In genomic region chr7:151808296-151809155, GRCh38 we compare ENCODE assay signal across 10 cellular contexts.
DNase-seq lines count a peak whose midpoint lies in the region; ATAC-seq and TF ChIP-seq lines count a peak whose summit lies in the region.
"Had no signal": no experiment of that assay in that cellular context is flagged by ENCODE, and none has a peak within 500 bp of the region (broad histone marks: within the 10 kb centered on the region; RNA-seq: fewer than 3 reads in every experiment).

No MANE protein-coding gene starts in this region.

- DNase-seq in EL (peak; percentile 57), NCI-H446 (lab: John Stamatoyannopoulos, UW) (peak; percentile 88 to 96), posterior vena cava (ENCODE audit: low spot score) (peak; percentile 78), NCI-H748 treated with DMSO at 0.1 percent for 48 hours (lab: John Stamatoyannopoulos, UW) (no peak), HEK293T (ENCODE audit: extremely low spot score) (no peak)
- no peak for DNase-seq in stimulated activated CD4-positive, alpha-beta T cell treated with anti-CD3 and anti-CD28 coated beads, Interleukin-4, amount 100 ng/mL, for 4 hours
- DNase-seq: natural killer cell, SHP77 treated with DMSO at 0.1 percent for 48 hours had no signal

- H3K27me3 ChIP-seq in duodenal mucosa (ENCODE audit: control insufficient read depth in 1 of 2, insufficient read depth in 2 of 2, low read length in 2 of 2), result no peaks in the 10 kb centered on the region

- peak overlapping the region; percentile 43 for H3K27ac ChIP-seq in duodenal mucosa (ENCODE audit: low read depth, low read length)

- H3K4me1 ChIP-seq in duodenal mucosa (ENCODE audit: control insufficient read depth in 1 of 2, insufficient read depth in 2 of 2, low read length in 2 of 2), result peaks cover 48 to 50% of the 10 kb centered on the region in 2 donors

- no peaks in the 10 kb centered on the region for H3K9me3 ChIP-seq in duodenal mucosa (ENCODE audit: control insufficient read depth in 1 of 2, low read length in 2 of 2)

- no peaks in the 10 kb centered on the region for H3K36me3 ChIP-seq in duodenal mucosa (ENCODE audit: control insufficient read depth in 1 of 2, insufficient read depth in 2 of 2, low read length in 2 of 2)

- peak overlapping the region in 1 of 2 donors; percentile 11 for H3K4me3 ChIP-seq in duodenal mucosa (ENCODE audit: low read depth in 1 of 2, low read length in 2 of 2)

- CTCF ChIA-PET in HEK293T (lab: Yijun Ruan, JAX), result no interaction called here

- intact Hi-C loops in posterior vena cava (cut with DNase I), result no loop called here

- H3K9ac ChIP-seq in duodenal mucosa (ENCODE audit: low read depth in 1 of 2, low read length in 2 of 2), result peak overlapping the region; percentile 9 to 44

- POLR2A ChIA-PET in HEK293T (lab: Yijun Ruan, JAX), result interaction anchor here (1.3 kb wide), 1 partner anchor 13 kb away, joined by 3 read pairs; no protein-coding TSS in a partner anchor

- ATAC-seq in GM19328 (IDR thresholded peaks at IDR 0.05; ENCODE audit: unreplicated experiment), result no peak
- ATAC-seq: natural killer cell had no signal

TF ChIP-seq in HEK293T, 16 proteins besides CTCF, POLR2A, EP300 and RAD21:
- TF ChIP-seq ARNT (IDR thresholded peaks at IDR 0.05) (no peak), FOXA1 (IDR thresholded peaks at IDR 0.05) (no peak), FOXK2 (IDR thresholded peaks at IDR 0.05) (no peak), BHLHE40 (IDR thresholded peaks at IDR 0.05; ENCODE audit: borderline replicate concordance) (no peak), L3MBTL2 (conservative IDR thresholded peaks at IDR 0.05) (no peak), TARDBP (IDR thresholded peaks at IDR 0.05) (no peak), SP1 (IDR thresholded peaks at IDR 0.05) (no peak), PKNOX1 (IDR thresholded peaks at IDR 0.05) (no peak), NFRKB (IDR thresholded peaks at IDR 0.05) (no peak), SUZ12 (IDR thresholded peaks at IDR 0.05) (no peak), HDGF (IDR thresholded peaks at IDR 0.05; ENCODE audit: borderline replicate concordance) (no peak), ELF4 (IDR thresholded peaks at IDR 0.05) (no peak), FOXM1 (IDR thresholded peaks at IDR 0.05; ENCODE audit: borderline replicate concordance) (no peak), CTBP1 (IDR thresholded peaks at IDR 0.05; ENCODE audit: borderline replicate concordance) (no peak), ZNF384 (IDR thresholded peaks at IDR 0.05) (no peak), LEF1 (IDR thresholded peaks at IDR 0.05; ENCODE audit: borderline replicate concordance) (no peak)

Comparison
In these comparisons a context has a peak if more than half of its experiments do, and no peak if none do; other contexts are left out.
1. DNase-seq: peak in EL (single experiment), NCI-H446 (2 of 2) and posterior vena cava (single experiment); none in NCI-H748 treated with DMSO at 0.1 percent for 48 hours (single experiment), stimulated activated CD4-positive, alpha-beta T cell treated with anti-CD3 and anti-CD28 coated beads, Interleukin-4, amount 100 ng/mL, for 4 hours (0 of 2) and HEK293T (single experiment).